ENCODE assay signal across 8 cellular contexts in genomic region chr6:71510057-71510713, GRCh38.
DNase-seq lines count a peak whose midpoint lies in the region; ATAC-seq lines count a peak whose summit lies in the region.

No MANE protein-coding gene starts in this region.

- intact Hi-C loops in posterior vena cava (cut with DNase I), result loop anchor here in 1 of 2 donors (2.0 kb wide), 1 partner anchor 127 kb away; no protein-coding TSS in a partner anchor

- no peak overlapping the region for H3K27ac Mint-ChIP-seq in T-helper 2 cell treated with Interferon-gamma antibody and Interleukin-4, amounts not matched to agents 5 μg/mL and 100 μg/mL, for 36 hours

- no peak overlapping the region for H3K4me3 Mint-ChIP-seq in T-helper 2 cell treated with Interferon-gamma antibody and Interleukin-4, amounts not matched to agents 5 μg/mL and 100 μg/mL, for 36 hours

- no peaks in the 10 kb centered on the region for H3K27me3 Mint-ChIP-seq in T-helper 2 cell treated with Interferon-gamma antibody and Interleukin-4, amounts not matched to agents 5 μg/mL and 100 μg/mL, for 36 hours (ENCODE audit: low read depth)

- no peaks in the 10 kb centered on the region for H3K36me3 Mint-ChIP-seq in T-helper 2 cell treated with Interferon-gamma antibody and Interleukin-4, amounts not matched to agents 5 μg/mL and 100 μg/mL, for 36 hours (ENCODE audit: low read depth)

- H3K4me1 Mint-ChIP-seq in T-helper 2 cell treated with Interferon-gamma antibody and Interleukin-4, amounts not matched to agents 5 μg/mL and 100 μg/mL, for 36 hours (ENCODE audit: low read depth), result no peaks in the 10 kb centered on the region

- no peaks in the 10 kb centered on the region for H3K9me3 Mint-ChIP-seq in T-helper 2 cell treated with Interferon-gamma antibody and Interleukin-4, amounts not matched to agents 5 μg/mL and 100 μg/mL, for 36 hours

- ATAC-seq in GM19035 (IDR thresholded peaks at IDR 0.05; ENCODE audit: unreplicated experiment), result peak; percentile 90
- peak; percentile 88 for ATAC-seq in HG03432 (IDR thresholded peaks at IDR 0.05; ENCODE audit: unreplicated experiment)

- peak in 8 of 14 donors; percentile 3 to 45 (median 18) for DNase-seq in C1 segment of cervical spinal cord (lab: John Stamatoyannopoulos, UW)
- peak; percentile 7 for DNase-seq in SW480 (ENCODE audit: low spot score)
- DNase-seq in glomerular endothelial cell (ENCODE audit: extremely low read depth, low read depth, low spot score), result peak; percentile 52
- peak; percentile 79 for DNase-seq in posterior vena cava (ENCODE audit: low spot score)
- no peak for DNase-seq in activated T-cell treated with anti-CD3 and anti-CD28 coated beads, Interleukin-2, amount 50 U/mL, for 48 hours
- no peak for DNase-seq in T-helper 2 cell treated with Interferon-gamma antibody and Interleukin-4, amounts not matched to agents 5 μg/mL and 100 μg/mL, for 36 hours (ENCODE audit: low spot score)

Comparison
In these comparisons a context has a peak if more than half of its experiments do, and no peak if none do; other contexts are left out.
1. DNase-seq: peak in C1 segment of cervical spinal cord (8 of 14), SW480 (single experiment), glomerular endothelial cell (single experiment) and posterior vena cava (single experiment); none in activated T-cell treated with anti-CD3 and anti-CD28 coated beads, Interleukin-2, amount 50 U/mL, for 48 hours (0 of 2) and T-helper 2 cell treated with Interferon-gamma antibody and Interleukin-4, amounts not matched to agents 5 μg/mL and 100 μg/mL, for 36 hours (single experiment).